In the genomic region with DNA sequence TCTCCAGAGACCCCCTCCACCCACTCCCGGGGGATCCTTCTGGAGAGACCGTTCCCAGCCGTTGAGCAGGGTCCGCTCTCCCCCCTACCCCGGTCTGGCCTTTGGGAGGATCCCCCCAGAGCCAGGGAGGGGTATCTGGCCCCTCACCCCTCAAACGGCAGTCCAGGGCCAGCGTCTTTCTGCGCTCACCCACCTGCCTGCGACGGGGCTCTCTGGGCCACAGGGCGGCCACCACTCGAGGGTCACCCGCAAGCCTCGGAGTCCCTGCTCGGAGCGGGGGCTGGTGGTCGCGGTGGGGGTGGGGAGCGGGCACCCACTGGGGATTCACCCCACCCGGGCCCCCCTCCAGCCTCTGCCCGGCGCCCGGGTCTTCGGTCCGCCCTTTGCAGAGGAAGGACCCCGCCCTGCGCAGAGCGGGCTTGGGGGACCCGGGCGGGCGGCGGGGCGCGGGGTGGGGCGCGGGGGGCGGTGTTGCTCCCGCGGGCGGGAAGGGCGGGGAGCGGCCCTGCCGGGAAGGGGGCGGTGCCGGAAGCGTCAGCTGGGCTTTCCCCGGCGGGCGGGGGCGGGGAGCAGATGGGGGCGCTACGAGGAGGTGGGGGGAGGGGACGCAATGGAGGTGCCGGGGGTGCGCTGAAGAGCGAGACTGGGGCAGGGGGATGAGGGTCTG, we compare ENCODE assay signal across 8 cellular contexts. TPM values are rescaled to one million over a fixed set of nuclear protein-coding genes. Genes with fewer than 3 reads are reported as not detected.
A peak's percentile ranks its signal among the peaks of the same experiment; 100 is the strongest.
DNase-seq lines count a peak whose midpoint lies in the region; ATAC-seq, FAIRE-seq and TF ChIP-seq lines count a peak whose summit lies in the region.

No MANE protein-coding gene starts in this region.

- TF ChIP-seq POLR2A in endothelial cell of umbilical vein (IDR thresholded peaks at IDR 0.05; ENCODE audit: low read depth, low read length), result no peak

- POLR2A ChIA-PET in endothelial cell of umbilical vein (lab: Charles Lee), result interaction anchor here (0.8 to 1.8 kb wide), 2 partner anchors 26 to 373 kb away, joined by 4 to 14 read pairs; partner anchors contain the start of genes PIM3 and PLXNB2

- no peak overlapping the region for H2AFZ ChIP-seq in endothelial cell of umbilical vein (ENCODE audit: low read depth, low read length)

- peaks cover 67% of the 10 kb centered on the region for H3K4me1 ChIP-seq in endothelial cell of umbilical vein (ENCODE audit: control insufficient read depth, extremely low read depth, insufficient read depth, low read length)
- H3K4me1 ChIP-seq in mucosa of rectum (ENCODE audit: control insufficient read depth in 2 of 2, insufficient read depth in 2 of 2, low read length in 2 of 2), result peaks cover 25 to 29% of the 10 kb centered on the region in 2 donors

- no peak for TF ChIP-seq CTCF in endothelial cell of umbilical vein (IDR thresholded peaks at IDR 0.05; ENCODE audit: extremely low read depth in 1 of 2, insufficient read depth in 1 of 2, low read depth in 1 of 2, low read length in 2 of 2)

- H3K36me3 ChIP-seq in endothelial cell of umbilical vein (ENCODE audit: control insufficient read depth in 2 of 2, extremely low read depth in 1 of 2, insufficient read depth in 2 of 2, low read length in 2 of 2) (no peaks in the 10 kb centered on the region), mucosa of rectum (ENCODE audit: control insufficient read depth in 2 of 2, insufficient read depth in 2 of 2, low read length in 2 of 2) (no peaks in the 10 kb centered on the region)

- H3K79me2 ChIP-seq in endothelial cell of umbilical vein (ENCODE audit: control insufficient read depth, insufficient read depth, low read length), result no peaks in the 10 kb centered on the region

- dilution Hi-C loops in endothelial cell of umbilical vein (cut with MboI; ENCODE audit: extremely low pct_ligation_motif_present, low sequenced_read_pairs), result no loop called here

- H3K9me3 ChIP-seq in endothelial cell of umbilical vein (replicated peaks; ENCODE audit: control insufficient read depth, insufficient read depth, low read length) (no peaks in the 10 kb centered on the region), mucosa of rectum (ENCODE audit: control insufficient read depth in 2 of 2, low read length in 2 of 2) (no peaks in the 10 kb centered on the region)

- no peaks in the 10 kb centered on the region for H3K9me1 ChIP-seq in endothelial cell of umbilical vein (replicated peaks; ENCODE audit: control insufficient read depth, extremely low read depth, insufficient read depth, low read length)

- CTCF ChIA-PET in endothelial cell of umbilical vein (lab: Charles Lee), result interaction anchor here (4.3 kb wide), 1 partner anchor 96 kb away, joined by 34 read pairs; no protein-coding TSS in a partner anchor

- H3K9me3 Mint-ChIP-seq in stimulated activated memory B cell treated with anti-CD40 and anti-IgM and Interleukin-4, amounts not matched to agents 10 μg/mL and 1 μg/mL and 100 μg/mL, for 72 hours, result no peaks in the 10 kb centered on the region

- peaks cover 53% of the 10 kb centered on the region for H3K4me1 Mint-ChIP-seq in stimulated activated memory B cell treated with anti-CD40 and anti-IgM and Interleukin-4, amounts not matched to agents 10 μg/mL and 1 μg/mL and 100 μg/mL, for 72 hours

- H3K9ac ChIP-seq in endothelial cell of umbilical vein (replicated peaks; ENCODE audit: extremely low read depth, insufficient read depth, low read length) (peak overlapping the region; percentile 45), mucosa of rectum (ENCODE audit: low read depth in 1 of 2, low read length in 2 of 2) (peak overlapping the region; percentile 41 to 69)

- H4K20me1 ChIP-seq in endothelial cell of umbilical vein (replicated peaks; ENCODE audit: control insufficient read depth, extremely low read depth, insufficient read depth, low read length), result no peaks in the 10 kb centered on the region

- H3K27ac Mint-ChIP-seq in stimulated activated memory B cell treated with anti-CD40 and anti-IgM and Interleukin-4, amounts not matched to agents 10 μg/mL and 1 μg/mL and 100 μg/mL, for 72 hours, result peak overlapping the region; percentile 86

- H3K27me3 ChIP-seq in endothelial cell of umbilical vein (ENCODE audit: control insufficient read depth in 2 of 2, insufficient read depth in 2 of 2, low read length in 2 of 2) (no peaks in the 10 kb centered on the region), mucosa of rectum (ENCODE audit: control insufficient read depth in 2 of 2, insufficient read depth in 2 of 2, low read length in 2 of 2) (no peaks in the 10 kb centered on the region)

- H3K4me3 Mint-ChIP-seq in stimulated activated memory B cell treated with anti-CD40 and anti-IgM and Interleukin-4, amounts not matched to agents 10 μg/mL and 1 μg/mL and 100 μg/mL, for 72 hours, result peak overlapping the region; percentile 83

- intact Hi-C loops in endothelial cell of umbilical vein (cut with micrococcal nuclease), result no loop called here

- BruUV-seq in endothelial cell of umbilical vein (replicated peaks; lab: Mats Ljungman, UMichigan), result no TSS peak

- peak overlapping the region; percentile 78 for H3K27ac ChIP-seq in endothelial cell of umbilical vein (ENCODE audit: insufficient read depth, low read depth, low read length)
- H3K27ac ChIP-seq in mucosa of rectum (ENCODE audit: low read depth in 2 of 2, low read length in 2 of 2), result peak overlapping the region; percentile 67 to 77

- peak overlapping the region; percentile 47 for H3K4me2 ChIP-seq in endothelial cell of umbilical vein (ENCODE audit: insufficient read depth, low read length)

- peak; percentile 37 for ATAC-seq in stimulated activated memory B cell treated with anti-CD40 and anti-IgM and Interleukin-4, amounts not matched to agents 10 μg/mL and 1 μg/mL and 100 μg/mL, for 72 hours
- ATAC-seq in HG03565 (IDR thresholded peaks at IDR 0.05; ENCODE audit: unreplicated experiment), result no peak
- no peak for ATAC-seq in GM19395 (IDR thresholded peaks at IDR 0.05; ENCODE audit: unreplicated experiment)

- H3K36me3 Mint-ChIP-seq in stimulated activated memory B cell treated with anti-CD40 and anti-IgM and Interleukin-4, amounts not matched to agents 10 μg/mL and 1 μg/mL and 100 μg/mL, for 72 hours, result no peaks in the 10 kb centered on the region

- peak; percentile 45 for DNase-seq in COR-L47 (lab: John Stamatoyannopoulos, UW)
- DNase-seq in NCI-H1694 treated with DMSO at 0.1 percent for 48 hours (lab: John Stamatoyannopoulos, UW), result peak; percentile 39
- DNase-seq in activated CD8-positive, alpha-beta memory T cell treated with anti-CD3 and anti-CD28 coated beads for 24 hours, result peak; percentile 92
- peak; percentile 44 for DNase-seq in endothelial cell of umbilical vein (ENCODE audit: low read depth, low spot score)

- no peaks in the 10 kb centered on the region for H3K27me3 Mint-ChIP-seq in stimulated activated memory B cell treated with anti-CD40 and anti-IgM and Interleukin-4, amounts not matched to agents 10 μg/mL and 1 μg/mL and 100 μg/mL, for 72 hours

- no peak for FAIRE-seq in endothelial cell of umbilical vein (lab: Jason Lieb, UNC)

- peak overlapping the region in 1 of 3 experiments; percentile 33 for H3K4me3 ChIP-seq in endothelial cell of umbilical vein (replicated peaks in 1 of 3; ENCODE audit: insufficient read depth in 1 of 3, low read depth in 1 of 3, low read length in 3 of 3)
- peak overlapping the region; percentile 41 to 58 for H3K4me3 ChIP-seq in mucosa of rectum (ENCODE audit: low read length in 2 of 2)

TF ChIP-seq in endothelial cell of umbilical vein, 7 proteins besides CTCF, POLR2A, EP300 and RAD21:
- TF ChIP-seq JUN (IDR thresholded peaks at IDR 0.05; ENCODE audit: borderline replicate concordance, insufficient read depth, insufficient read length, low read depth) (no peak), MYC (IDR thresholded peaks at IDR 0.05; ENCODE audit: low read depth, low read length) (no peak), EZH2 (IDR thresholded peaks at IDR 0.05; ENCODE audit: borderline replicate concordance, low read depth, low read length, severe bottlenecking) (no peak)
TF ChIP-seq in endothelial cell of umbilical vein: peak in this region for 0.

RNA-seq across cellular contexts. Expression of gene CRELD2, which starts 16.6 kb away (rescaled TPM):
- 69.5 and 71.0 TPM in 2 replicates for total RNA-seq in endothelial cell of umbilical vein
- polyA plus RNA-seq in endothelial cell of umbilical vein, result 75.7 and 86.3 TPM in 2 replicates
- 77.1 and 90.2 TPM in 2 replicates for polyA plus RNA-seq in endothelial cell of umbilical vein (2011; cell fraction: cytosol; rRNA removed)
- 87.3 and 95.6 TPM in 2 replicates for polyA plus RNA-seq in endothelial cell of umbilical vein (2011; cell fraction: nucleus; rRNA removed)
- polyA plus RNA-seq in endothelial cell of umbilical vein (2012), result 38.5 and 50.8 TPM in 2 replicates
- polyA minus RNA-seq in endothelial cell of umbilical vein, result 19.8 and 23.7 TPM in 2 replicates
- 11.5 TPM for polyA minus RNA-seq in endothelial cell of umbilical vein (2011; cell fraction: cytosol; rRNA and poly(A)+ RNA removed)
- polyA minus RNA-seq in endothelial cell of umbilical vein (2011; cell fraction: nucleus; rRNA and poly(A)+ RNA removed), result 8.4 and 13.7 TPM in 2 replicates

RNA-seq across cellular contexts. Expression of gene ALG12, which starts 16.8 kb away (rescaled TPM):
- 14.6 and 20.9 TPM in 2 replicates for total RNA-seq in endothelial cell of umbilical vein
- 16.7 and 18.0 TPM in 2 replicates for polyA plus RNA-seq in endothelial cell of umbilical vein
- 10.5 and 14.0 TPM in 2 replicates for polyA plus RNA-seq in endothelial cell of umbilical vein (2011; cell fraction: cytosol; rRNA removed)
- 13.3 and 16.6 TPM in 2 replicates for polyA plus RNA-seq in endothelial cell of umbilical vein (2011; cell fraction: nucleus; rRNA removed)
- 11.1 and 15.5 TPM in 2 replicates for polyA plus RNA-seq in endothelial cell of umbilical vein (2012)
- polyA minus RNA-seq in endothelial cell of umbilical vein, result 9.5 and 10.6 TPM in 2 replicates
- 2.9 TPM for polyA minus RNA-seq in endothelial cell of umbilical vein (2011; cell fraction: cytosol; rRNA and poly(A)+ RNA removed)
- 3.8 and 3.9 TPM in 2 replicates for polyA minus RNA-seq in endothelial cell of umbilical vein (2011; cell fraction: nucleus; rRNA and poly(A)+ RNA removed)

RNA-seq across cellular contexts. Expression of gene PIM3, which starts 25.5 kb away (rescaled TPM):
- 185 and 219 TPM in 2 replicates for total RNA-seq in endothelial cell of umbilical vein
- polyA plus RNA-seq in endothelial cell of umbilical vein, result 131 and 172 TPM in 2 replicates
- 57.5 and 89.5 TPM in 2 replicates for polyA plus RNA-seq in endothelial cell of umbilical vein (2011; cell fraction: cytosol; rRNA removed)
- polyA plus RNA-seq in endothelial cell of umbilical vein (2011; cell fraction: nucleus; rRNA removed), result 94.6 and 107 TPM in 2 replicates
- 42.1 and 86.7 TPM in 2 replicates for polyA plus RNA-seq in endothelial cell of umbilical vein (2012)
- 33.9 and 43.9 TPM in 2 replicates for polyA minus RNA-seq in endothelial cell of umbilical vein
- polyA minus RNA-seq in endothelial cell of umbilical vein (2011; cell fraction: cytosol; rRNA and poly(A)+ RNA removed), result 25.2 TPM
- 23.0 and 58.6 TPM in 2 replicates for polyA minus RNA-seq in endothelial cell of umbilical vein (2011; cell fraction: nucleus; rRNA and poly(A)+ RNA removed)

Comparison
In these comparisons a context has a peak if more than half of its experiments do, and no peak if none do; other contexts are left out.
1. DNase-seq: peak in every context shown above with its lines; median percentile 92 in activated CD8-positive, alpha-beta memory T cell treated with anti-CD3 and anti-CD28 coated beads for 24 hours; 45 in COR-L47; 44 in endothelial cell of umbilical vein; 39 in NCI-H1694 treated with DMSO at 0.1 percent for 48 hours.